ENCODE assay signal across 22 cellular contexts in genomic region chr20:46020515-46020914, GRCh38. TPM values are rescaled to one million over a fixed set of nuclear protein-coding genes. Genes with fewer than 3 reads are reported as not detected.
DNase-seq lines count a peak whose midpoint lies in the region; ATAC-seq and TF ChIP-seq lines count a peak whose summit lies in the region.
"Had no signal": no experiment of that assay in that cellular context is flagged by ENCODE, and none has a peak within 500 bp of the region (broad histone marks: within the 10 kb centered on the region; RNA-seq: fewer than 3 reads in every experiment).

No MANE protein-coding gene starts in this region.

- no peaks in the 10 kb centered on the region for H3K9me2 ChIP-seq in OCI-LY7 (ENCODE audit: insufficient read depth, low read length)

- peak overlapping the region; percentile 56 for H3K4me3 Mint-ChIP-seq in activated naive CD4-positive, alpha-beta T cell treated with anti-CD3 and anti-CD28 coated beads, Interleukin-2, amount 50 U/mL, for 24 hours
- peak overlapping the region; percentile 76 for H3K4me3 Mint-ChIP-seq in endothelial cell (ENCODE audit: unreplicated experiment)
- peak overlapping the region; percentile 85 for H3K4me3 Mint-ChIP-seq in type B pancreatic cell

- peaks cover 22% of the 10 kb centered on the region for H3K4me1 Mint-ChIP-seq in activated naive CD4-positive, alpha-beta T cell treated with anti-CD3 and anti-CD28 coated beads, Interleukin-2, amount 50 U/mL, for 24 hours
- H3K4me1 Mint-ChIP-seq in endothelial cell (ENCODE audit: unreplicated experiment) (peaks cover 9% of the 10 kb centered on the region), type B pancreatic cell (ENCODE audit: unreplicated experiment) (peaks cover 6% of the 10 kb centered on the region)

- no peak for TF ChIP-seq CTCF in OCI-LY7 (conservative IDR thresholded peaks at IDR 0.05; ENCODE audit: low read length)
- TF ChIP-seq CTCF in endothelial cell (IDR thresholded peaks at IDR 0.05; ENCODE audit: unreplicated experiment) = no peak
- no peak for TF ChIP-seq CTCF in type B pancreatic cell (conservative IDR thresholded peaks at IDR 0.05)
- TF ChIP-seq CTCF in breast epithelium (IDR thresholded peaks at IDR 0.05) = no peak

- peaks cover 23% of the 10 kb centered on the region for H3K27me3 Mint-ChIP-seq in activated naive CD4-positive, alpha-beta T cell treated with anti-CD3 and anti-CD28 coated beads, Interleukin-2, amount 50 U/mL, for 24 hours
- H3K27me3 Mint-ChIP-seq in endothelial cell (ENCODE audit: unreplicated experiment) (peaks cover 15% of the 10 kb centered on the region), type B pancreatic cell (peaks cover 75% of the 10 kb centered on the region)

- CTCF ChIA-PET in OCI-LY7 (lab: Charles Lee; ENCODE audit: unreplicated experiment) = no interaction called here

- no peak overlapping the region for H3K27ac Mint-ChIP-seq in activated naive CD4-positive, alpha-beta T cell treated with anti-CD3 and anti-CD28 coated beads, Interleukin-2, amount 50 U/mL, for 24 hours
- no peak overlapping the region for H3K27ac Mint-ChIP-seq in activated naive CD4-positive, alpha-beta T cell treated with anti-CD3 and anti-CD28 coated beads, Interleukin-2, amount 50 U/mL, for 72 hours
- H3K27ac Mint-ChIP-seq in endothelial cell (ENCODE audit: unreplicated experiment) (no peak overlapping the region), type B pancreatic cell (no peak overlapping the region)
- H3K27ac Mint-ChIP-seq: T-helper 17 cell had no signal

- DNase-seq in activated naive CD4-positive, alpha-beta T cell treated with anti-CD3 and anti-CD28 coated beads, Interleukin-2, amount 50 U/mL, for 72 hours (ENCODE audit: low spot score in 2 of 2) = no peak
- DNase-seq in OCI-LY7 (ENCODE audit: low spot score) = peak; percentile 38
- DNase-seq in endothelial cell (ENCODE audit: low spot score) = no peak
- no peak for DNase-seq in type B pancreatic cell (ENCODE audit: extremely low spot score, unreplicated experiment)
- no peak for DNase-seq in effector CD8-positive, alpha-beta T cell (lab: John Stamatoyannopoulos, UW)
- no peak for DNase-seq in breast epithelium (ENCODE audit: low spot score in 2 of 2)
- no peak for DNase-seq in KG1 (lab: John Stamatoyannopoulos, UW)
- DNase-seq: activated gamma-delta T cell treated with Interleukin-2 at 50 U/mL for 16 hours, colonic mucosa, COR-L47, foreskin melanocyte, H7, mesendoderm, NCI-H2029, NCI-H446, retina, SHP77, T-helper 17 cell, thyroid gland had no signal

- H4K20me1 ChIP-seq in OCI-LY7 (ENCODE audit: insufficient read depth, low read length) = no peaks in the 10 kb centered on the region; the same call in 1 of the 2 replicates

- peak overlapping the region; percentile 75 for H3K4me3 ChIP-seq in OCI-LY7 (ENCODE audit: low read depth, low read length, poor library complexity, severe bottlenecking)
- no peak overlapping the region for H3K4me3 ChIP-seq in breast epithelium
- H3K4me3 ChIP-seq: colonic mucosa, thyroid gland had no signal

- peaks cover 5% of the 10 kb centered on the region for H3K36me3 Mint-ChIP-seq in activated naive CD4-positive, alpha-beta T cell treated with anti-CD3 and anti-CD28 coated beads, Interleukin-2, amount 50 U/mL, for 24 hours
- H3K36me3 Mint-ChIP-seq in activated naive CD4-positive, alpha-beta T cell treated with anti-CD3 and anti-CD28 coated beads, Interleukin-2, amount 50 U/mL, for 72 hours = peaks cover 0 to 7% of the 10 kb centered on the region in 2 donors
- H3K36me3 Mint-ChIP-seq in endothelial cell (ENCODE audit: low read depth, unreplicated experiment) = no peaks in the 10 kb centered on the region
- no peaks in the 10 kb centered on the region for H3K36me3 Mint-ChIP-seq in type B pancreatic cell

- H3K4me1 ChIP-seq in OCI-LY7 (ENCODE audit: insufficient read depth, low read length, poor library complexity, severe bottlenecking) = peaks cover 18% of the 10 kb centered on the region
- peaks cover 4 to 10% of the 10 kb centered on the region in 2 donors for H3K4me1 ChIP-seq in breast epithelium
- H3K4me1 ChIP-seq: colonic mucosa had no signal

- H3K36me3 ChIP-seq in OCI-LY7 (ENCODE audit: insufficient read depth, low read length) = no peaks in the 10 kb centered on the region
- H3K36me3 ChIP-seq in breast epithelium = no peaks in the 10 kb centered on the region
- H3K36me3 ChIP-seq: colonic mucosa, thyroid gland had no signal

- no peaks in the 10 kb centered on the region for H3K79me2 ChIP-seq in OCI-LY7 (ENCODE audit: insufficient read depth, low read depth, low read length)

- peaks cover 9% of the 10 kb centered on the region; the same call in 1 of the 2 replicates for H3K9me3 ChIP-seq in OCI-LY7 (ENCODE audit: low read length)
- H3K9me3 ChIP-seq in breast epithelium = no peaks in the 10 kb centered on the region
- H3K9me3 ChIP-seq: colonic mucosa, thyroid gland had no signal

- no peak for ATAC-seq in activated naive CD4-positive, alpha-beta T cell treated with anti-CD3 and anti-CD28 coated beads, Interleukin-2, amount 50 U/mL, for 72 hours
- ATAC-seq: activated CD4-positive, CD25-positive, alpha-beta regulatory T cell treated with anti-CD3 and anti-CD28 coated beads, Interleukin-2, amount 50 U/mL, for 24 hours; T-helper 17 cell had no signal

- intact Hi-C loops in OCI-LY7 (cut with micrococcal nuclease; ENCODE audit: unreplicated experiment) (loop anchor here (5.0 kb wide), 3 partner anchors 48 to 327 kb away; partner anchors contain the start of gene ZNF335), breast epithelium (cut with DNase I; ENCODE audit: low total_unique reads) (no loop called here)

- BruUV-seq in OCI-LY7 (replicated peaks; lab: Mats Ljungman, UMichigan) = no TSS peak

- peaks cover 6 to 95% of the 10 kb centered on the region in 2 donors for H3K27me3 ChIP-seq in breast epithelium

- peak overlapping the region; percentile 8 for H3K27ac ChIP-seq in OCI-LY7 (ENCODE audit: low read depth, low read length, poor library complexity, severe bottlenecking)
- H3K27ac ChIP-seq in breast epithelium = no peak overlapping the region
- H3K27ac ChIP-seq: colonic mucosa, epithelial cell of prostate, thyroid gland had no signal

- POLR2A ChIA-PET in OCI-LY7 (lab: Charles Lee) = no interaction called here

- H2AFZ ChIP-seq in OCI-LY7 (ENCODE audit: low read length) = no peak overlapping the region; the same call in 1 of the 2 replicates

- TF ChIP-seq POLR2A in breast epithelium (IDR thresholded peaks at IDR 0.05) = no peak

- peak overlapping the region; percentile 80 for H3K4me2 ChIP-seq in OCI-LY7 (ENCODE audit: low read length)

- no peaks in the 10 kb centered on the region for H3K9me3 Mint-ChIP-seq in activated naive CD4-positive, alpha-beta T cell treated with anti-CD3 and anti-CD28 coated beads, Interleukin-2, amount 50 U/mL, for 24 hours
- no peaks in the 10 kb centered on the region for H3K9me3 Mint-ChIP-seq in activated naive CD4-positive, alpha-beta T cell treated with anti-CD3 and anti-CD28 coated beads, Interleukin-2, amount 50 U/mL, for 72 hours
- H3K9me3 Mint-ChIP-seq in endothelial cell (ENCODE audit: unreplicated experiment) (no peaks in the 10 kb centered on the region), type B pancreatic cell (no peaks in the 10 kb centered on the region)

RNA-seq across cellular contexts. Expression of gene SLC12A5, which starts 8.5 kb away (rescaled TPM):
- under 1 TPM; 0.34 to 0.66 TPM for total RNA-seq in activated naive CD4-positive, alpha-beta T cell treated with anti-CD3 and anti-CD28 coated beads, Interleukin-2, amount 50 U/mL, for 72 hours
- total RNA-seq in OCI-LY7 (2014; rRNA removed; shearing (Covaris generic)) = 0.18 and 3.8 TPM in 2 replicates
- 10.3 and 11.0 TPM in 2 replicates for total RNA-seq in OCI-LY7 (2022)
- 8.8 TPM for total RNA-seq in endothelial cell (ENCODE audit: unreplicated experiment)
- 3.1 and 5.1 TPM in 2 replicates for total RNA-seq in type B pancreatic cell (ENCODE audit: low replicate concordance)
- under 1 TPM in 1 of 3 donors, not detected in 2; 0.33 TPM for total RNA-seq in breast epithelium
- total RNA-seq: T-helper 17 cell had no signal

RNA-seq across cellular contexts. Expression of gene MMP9, which starts 11.8 kb away (rescaled TPM):
- total RNA-seq in activated naive CD4-positive, alpha-beta T cell treated with anti-CD3 and anti-CD28 coated beads, Interleukin-2, amount 50 U/mL, for 72 hours = under 1 TPM in 1 of 2 donors, not detected in 1; 0.10 TPM
- not detected in 2 replicates for total RNA-seq in OCI-LY7 (2014; rRNA removed; shearing (Covaris generic))
- total RNA-seq in OCI-LY7 (2022) (not detected in 2 replicates), endothelial cell (ENCODE audit: unreplicated experiment) (9.7 TPM), type B pancreatic cell (ENCODE audit: low replicate concordance) (0.53 TPM in 1 of 2 replicates, not detected in the other), breast epithelium (1 to 10 TPM in 2 of 3 donors, under 1 TPM in 1; 0.98 to 7.8 (median 5.9) TPM)

RNA-seq across cellular contexts. Expression of gene ZNF335, which starts 48.5 kb away (rescaled TPM):
- total RNA-seq in activated naive CD4-positive, alpha-beta T cell treated with anti-CD3 and anti-CD28 coated beads, Interleukin-2, amount 50 U/mL, for 72 hours = 10 to 100 TPM; 31.0 to 62.6 TPM
- 15.0 and 21.0 TPM in 2 replicates for total RNA-seq in OCI-LY7 (2014; rRNA removed; shearing (Covaris generic))
- total RNA-seq in OCI-LY7 (2022) (28.4 and 30.5 TPM in 2 replicates), endothelial cell (ENCODE audit: unreplicated experiment) (22.9 TPM), type B pancreatic cell (ENCODE audit: low replicate concordance) (19.9 and 23.6 TPM in 2 replicates), breast epithelium (10 to 100 TPM; 12.6 to 25.9 (median 20.6) TPM)
